In the genomic region with DNA sequence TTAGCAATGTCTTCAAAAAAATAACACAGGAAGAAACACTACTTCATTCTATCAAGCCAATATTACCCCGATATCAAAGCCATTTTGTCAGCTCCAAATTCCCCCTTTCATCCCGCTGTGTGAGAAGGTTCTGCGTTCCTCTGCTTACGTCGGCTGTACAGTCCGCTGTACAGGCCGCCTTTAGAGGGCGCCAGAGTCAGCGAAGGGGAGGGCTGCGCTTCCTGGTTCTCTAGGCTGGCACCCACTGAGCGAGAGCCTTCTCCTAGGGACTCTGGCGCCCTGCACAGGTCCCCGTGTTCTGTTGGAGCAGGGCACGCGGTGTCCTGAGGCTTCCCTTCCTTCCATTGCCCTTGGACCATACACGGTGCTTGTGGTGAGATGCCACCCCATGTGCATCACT, we compare ENCODE assay signal across 16 cellular contexts. TPM values are rescaled to one million over a fixed set of nuclear protein-coding genes. Genes with fewer than 3 reads are reported as not detected.
A peak's percentile ranks its signal among the peaks of the same experiment; 100 is the strongest.
DNase-seq lines count a peak whose midpoint lies in the region; ATAC-seq and TF ChIP-seq lines count a peak whose summit lies in the region.
"Had no signal": no experiment of that assay in that cellular context is flagged by ENCODE, and none has a peak within 500 bp of the region (broad histone marks: within the 10 kb centered on the region; RNA-seq: fewer than 3 reads in every experiment).

No MANE protein-coding gene starts in this region.

- no CpG with 5 or more reads among the region's 16 CpGs for WGBS in H9 (ENCODE audit: extremely low coverage, insufficient read length, low lambda C conversion rate)

- peaks cover 65 to 77% of the 10 kb centered on the region in 2 experiments for H3K9me3 Mint-ChIP-seq in H9
- H3K9me3 Mint-ChIP-seq in activated naive CD8-positive, alpha-beta T cell treated with anti-CD3 and anti-CD28 coated beads for 36 hours, result no peaks in the 10 kb centered on the region
- no peaks in the 10 kb centered on the region for H3K9me3 Mint-ChIP-seq in CD8-positive, alpha-beta T cell
- H3K9me3 Mint-ChIP-seq in natural killer cell treated with Interleukin-12 subunit alpha and Interleukin-12 subunit beta and Interleukin-15 and Interleukin-18, amount 100 ng/mL, for 72 hours, result no peaks in the 10 kb centered on the region
- H3K9me3 Mint-ChIP-seq: natural killer cell; stimulated activated effector memory CD8-positive, alpha-beta T cell treated with anti-CD3 and anti-CD28 coated beads, Interleukin-12 subunit alpha, Interleukin-12 subunit beta, amount 100 ng/mL, for 72 hours; T-cell had no signal

- TF ChIP-seq CTCF in H9 (conservative IDR thresholded peaks at IDR 0.05), result 0 out of 3 replicates have a peak, but pooled peaks have one; percentile 26
- no peak for TF ChIP-seq CTCF in CD8-positive, alpha-beta T cell (IDR thresholded peaks at IDR 0.05)

- H2BK5ac ChIP-seq in H9 (ENCODE audit: insufficient read length, low read length), result no peak overlapping the region

- H3K4me1 ChIP-seq in H9 (ENCODE audit: insufficient read depth, low read length), result no peaks in the 10 kb centered on the region
- no peaks in the 10 kb centered on the region for H3K4me1 ChIP-seq in CD8-positive, alpha-beta T cell (ENCODE audit: insufficient read depth, low read length)

- peaks cover 44% of the 10 kb centered on the region for H3K9me3 ChIP-seq in H9 (ENCODE audit: control insufficient read depth, low read depth, low read length)
- no peaks in the 10 kb centered on the region for H3K9me3 ChIP-seq in CD8-positive, alpha-beta T cell (ENCODE audit: low read length)

- H3K4ac ChIP-seq in H9 (ENCODE audit: low read depth, low read length), result no peak overlapping the region

- no peak for ATAC-seq in CD8-positive, alpha-beta T cell
- ATAC-seq in natural killer cell treated with Interleukin-12 subunit alpha and Interleukin-12 subunit beta and Interleukin-15 and Interleukin-18, amount 100 ng/mL, for 72 hours, result no peak
- ATAC-seq: esophagus mucosa; stimulated activated effector memory CD8-positive, alpha-beta T cell treated with anti-CD3 and anti-CD28 coated beads, Interleukin-12 subunit alpha, Interleukin-12 subunit beta, amount 100 ng/mL, for 72 hours; T-cell had no signal

- H3K27me3 ChIP-seq in H9 (ENCODE audit: insufficient read depth, low read length), result no peaks in the 10 kb centered on the region
- no peaks in the 10 kb centered on the region for H3K27me3 ChIP-seq in CD8-positive, alpha-beta T cell (ENCODE audit: insufficient read depth, low read length)

- H3K14ac ChIP-seq in H9 (ENCODE audit: insufficient read depth, low read length), result no peak overlapping the region

- H3K36me3 Mint-ChIP-seq in H9 (ENCODE audit: insufficient read depth in 1 of 3, low read depth in 3 of 3), result peaks cover 0 to 6% (median 1%) of the 10 kb centered on the region in 3 experiments; a peak in 3 of 7 replicates
- no peaks in the 10 kb centered on the region for H3K36me3 Mint-ChIP-seq in activated naive CD8-positive, alpha-beta T cell treated with anti-CD3 and anti-CD28 coated beads for 36 hours
- no peaks in the 10 kb centered on the region for H3K36me3 Mint-ChIP-seq in CD8-positive, alpha-beta T cell
- H3K36me3 Mint-ChIP-seq in natural killer cell treated with Interleukin-12 subunit alpha and Interleukin-12 subunit beta and Interleukin-15 and Interleukin-18, amount 100 ng/mL, for 72 hours, result no peaks in the 10 kb centered on the region
- H3K36me3 Mint-ChIP-seq: CD14-positive monocyte; natural killer cell; stimulated activated effector memory CD8-positive, alpha-beta T cell treated with anti-CD3 and anti-CD28 coated beads, Interleukin-12 subunit alpha, Interleukin-12 subunit beta, amount 100 ng/mL, for 72 hours; T-cell had no signal

- no peak overlapping the region for H4K5ac ChIP-seq in H9 (ENCODE audit: insufficient read length, low read depth, low read length)

- no peak overlapping the region for H2AK5ac ChIP-seq in H9 (ENCODE audit: insufficient read length, low read length)

- H3K27me3 Mint-ChIP-seq in H9 (ENCODE audit: low read depth), result no peaks in the 10 kb centered on the region; the same call in none of the 2 replicates
- H3K27me3 Mint-ChIP-seq in activated naive CD8-positive, alpha-beta T cell treated with anti-CD3 and anti-CD28 coated beads for 36 hours, result peaks cover 3% of the 10 kb centered on the region
- H3K27me3 Mint-ChIP-seq in CD8-positive, alpha-beta T cell (ENCODE audit: low read depth), result peaks cover 4% of the 10 kb centered on the region
- H3K27me3 Mint-ChIP-seq in natural killer cell treated with Interleukin-12 subunit alpha and Interleukin-12 subunit beta and Interleukin-15 and Interleukin-18, amount 100 ng/mL, for 72 hours, result peaks cover 0 to 20% of the 10 kb centered on the region in 2 donors

- H3K4me3 Mint-ChIP-seq in H9, result no peak overlapping the region
- H3K4me3 Mint-ChIP-seq in activated naive CD8-positive, alpha-beta T cell treated with anti-CD3 and anti-CD28 coated beads for 36 hours, result no peak overlapping the region
- no peak overlapping the region for H3K4me3 Mint-ChIP-seq in CD8-positive, alpha-beta T cell
- H3K4me3 Mint-ChIP-seq in natural killer cell treated with Interleukin-12 subunit alpha and Interleukin-12 subunit beta and Interleukin-15 and Interleukin-18, amount 100 ng/mL, for 72 hours, result no peak overlapping the region
- H3K4me3 Mint-ChIP-seq: CD14-positive monocyte; natural killer cell; stimulated activated effector memory CD8-positive, alpha-beta T cell treated with anti-CD3 and anti-CD28 coated beads, Interleukin-12 subunit alpha, Interleukin-12 subunit beta, amount 100 ng/mL, for 72 hours; T-cell had no signal

- H2BK12ac ChIP-seq in H9 (ENCODE audit: insufficient read length, low read depth, low read length), result no peak overlapping the region

- no peak overlapping the region for H3K23ac ChIP-seq in H9 (ENCODE audit: insufficient read length, low read depth, low read length)

- no peak overlapping the region for H3K9ac ChIP-seq in H9 (ENCODE audit: extremely low read depth, insufficient read length, low read length)

- POLR2A ChIA-PET in CD8-positive, alpha-beta T cell (lab: Charles Lee), result no interaction called here

- H3K23me2 ChIP-seq in H9 (ENCODE audit: insufficient read length, low read depth, low read length, poor library complexity, severe bottlenecking), result no peaks in the 10 kb centered on the region

- H2BK120ac ChIP-seq in H9 (ENCODE audit: low read depth, low read length, poor library complexity, severe bottlenecking), result no peak overlapping the region

- no peak overlapping the region for H2BK20ac ChIP-seq in H9 (ENCODE audit: low read depth, low read length, poor library complexity, severe bottlenecking)

- H3K36me3 ChIP-seq in CD8-positive, alpha-beta T cell (ENCODE audit: insufficient read depth, low read length), result no peaks in the 10 kb centered on the region

- no peak overlapping the region for H3K18ac ChIP-seq in H9 (ENCODE audit: insufficient read length, low read depth, low read length)

- intact Hi-C loops in CD8-positive, alpha-beta T cell (cut with DNase I, micrococcal nuclease), result no loop called here

- H3K27ac Mint-ChIP-seq in H9, result no peak overlapping the region
- H3K27ac Mint-ChIP-seq in activated naive CD8-positive, alpha-beta T cell treated with anti-CD3 and anti-CD28 coated beads for 36 hours, result no peak overlapping the region
- no peak overlapping the region for H3K27ac Mint-ChIP-seq in CD8-positive, alpha-beta T cell
- H3K27ac Mint-ChIP-seq in natural killer cell treated with Interleukin-12 subunit alpha and Interleukin-12 subunit beta and Interleukin-15 and Interleukin-18, amount 100 ng/mL, for 72 hours, result no peak overlapping the region
- H3K27ac Mint-ChIP-seq: natural killer cell; stimulated activated effector memory CD8-positive, alpha-beta T cell treated with anti-CD3 and anti-CD28 coated beads, Interleukin-12 subunit alpha, Interleukin-12 subunit beta, amount 100 ng/mL, for 72 hours; T-cell had no signal

- no peak overlapping the region for H2BK15ac ChIP-seq in H9 (ENCODE audit: low read depth, low read length)

- H4K20me1 ChIP-seq in H9 (ENCODE audit: control insufficient read depth, insufficient read depth, insufficient read length), result no peaks in the 10 kb centered on the region

- DNase-seq in activated effector memory CD4-positive, alpha-beta T cell treated with anti-CD3 and anti-CD28 coated beads, Interleukin-2, amount 50 U/mL, for 16 hours, result peak; percentile 64
- no peak for DNase-seq in activated effector memory CD4-positive, alpha-beta T cell treated with Interleukin-2 at 50 U/mL for 16 hours
- DNase-seq in H9 (peak; percentile 43), DMS153 treated with DMSO at 0.1 percent for 48 hours (lab: John Stamatoyannopoulos, UW; ENCODE audit: unreplicated experiment) (no peak)
- peak; percentile 12 for DNase-seq in activated naive CD8-positive, alpha-beta T cell treated with anti-CD3 and anti-CD28 coated beads for 36 hours
- DNase-seq in stimulated activated CD4-positive, alpha-beta T cell treated with anti-CD3 and anti-CD28 coated beads, TNF-alpha, amount 100 ng/mL, for 48 hours (ENCODE audit: low read depth in 3 of 3), result peak in 2 of 3 donors; percentile 5 to 6
- no peak for DNase-seq in CD8-positive, alpha-beta T cell
- DNase-seq in natural killer cell treated with Interleukin-12 subunit alpha and Interleukin-12 subunit beta and Interleukin-15 and Interleukin-18, amount 100 ng/mL, for 72 hours (ENCODE audit: low spot score), result no peak
- DNase-seq: kidney glomerular epithelial cell, natural killer cell had no signal

- H3T11ph ChIP-seq in H9 (ENCODE audit: low read length), result no peak overlapping the region

- H3K79me2 ChIP-seq in H9 (ENCODE audit: insufficient read depth, low read length), result no peaks in the 10 kb centered on the region

- no peak overlapping the region for H3K27ac ChIP-seq in H9 (ENCODE audit: insufficient read length, low read depth, low read length)
- H3K27ac ChIP-seq in CD8-positive, alpha-beta T cell (ENCODE audit: low read depth, low read length), result no peak overlapping the region

- H2AFZ ChIP-seq in H9 (ENCODE audit: low read length), result no peak overlapping the region

- no peak overlapping the region for H3K56ac ChIP-seq in H9 (ENCODE audit: insufficient read length, low read depth, low read length)

- no peak overlapping the region for H4K91ac ChIP-seq in H9 (ENCODE audit: insufficient read length, low read depth, low read length)

- no peak overlapping the region for H3K4me3 ChIP-seq in CD8-positive, alpha-beta T cell (ENCODE audit: low read depth, low read length)
- H3K4me3 ChIP-seq: smooth muscle cell had no signal

- no peak overlapping the region for H3K4me2 ChIP-seq in H9 (ENCODE audit: insufficient read depth, insufficient read length, low read length)
- H3K4me2 ChIP-seq: smooth muscle cell had no signal

- no peaks in the 10 kb centered on the region for H3K4me1 Mint-ChIP-seq in H9
- H3K4me1 Mint-ChIP-seq in activated naive CD8-positive, alpha-beta T cell treated with anti-CD3 and anti-CD28 coated beads for 36 hours, result no peaks in the 10 kb centered on the region
- no peaks in the 10 kb centered on the region for H3K4me1 Mint-ChIP-seq in CD8-positive, alpha-beta T cell (ENCODE audit: low read depth)
- no peaks in the 10 kb centered on the region for H3K4me1 Mint-ChIP-seq in natural killer cell treated with Interleukin-12 subunit alpha and Interleukin-12 subunit beta and Interleukin-15 and Interleukin-18, amount 100 ng/mL, for 72 hours (ENCODE audit: low read depth in 2 of 2)
- H3K4me1 Mint-ChIP-seq: CD14-positive monocyte; natural killer cell; stimulated activated effector memory CD8-positive, alpha-beta T cell treated with anti-CD3 and anti-CD28 coated beads, Interleukin-12 subunit alpha, Interleukin-12 subunit beta, amount 100 ng/mL, for 72 hours; T-cell had no signal

- no peaks in the 10 kb centered on the region for H3K79me1 ChIP-seq in H9 (ENCODE audit: insufficient read depth, low read depth, low read length, poor library complexity, severe bottlenecking)

- CTCF ChIA-PET in CD8-positive, alpha-beta T cell (lab: Charles Lee), result interaction anchor here (0.6 kb wide), 1 partner anchor 13 kb away, joined by 3 read pairs; no protein-coding TSS in a partner anchor

- H4K8ac ChIP-seq in H9 (replicated peaks; ENCODE audit: insufficient read length, low read depth, low read length), result no peak overlapping the region

RNA-seq across cellular contexts. Expression of a gene that starts 25.3 kb away (rescaled TPM):
- not detected in 2 replicates for total RNA-seq in H9 (2021)
- total RNA-seq in activated naive CD8-positive, alpha-beta T cell treated with anti-CD3 and anti-CD28 coated beads for 36 hours, result not detected
- not detected for total RNA-seq in CD8-positive, alpha-beta T cell
- total RNA-seq in natural killer cell treated with Interleukin-12 subunit alpha and Interleukin-12 subunit beta and Interleukin-15 and Interleukin-18, amount 100 ng/mL, for 72 hours, result not detected
- total RNA-seq: esophagus mucosa, M059J, natural killer cell, smooth muscle cell, T-cell had no signal

Comparison
In these comparisons a context has a peak if more than half of its experiments do, and no peak if none do; other contexts are left out.
1. DNase-seq: peak in activated effector memory CD4-positive, alpha-beta T cell treated with anti-CD3 and anti-CD28 coated beads, Interleukin-2, amount 50 U/mL, for 16 hours (single experiment), H9 (single experiment), activated naive CD8-positive, alpha-beta T cell treated with anti-CD3 and anti-CD28 coated beads for 36 hours (single experiment) and stimulated activated CD4-positive, alpha-beta T cell treated with anti-CD3 and anti-CD28 coated beads, TNF-alpha, amount 100 ng/mL, for 48 hours (2 of 3); none in activated effector memory CD4-positive, alpha-beta T cell treated with Interleukin-2 at 50 U/mL for 16 hours (single experiment), DMS153 treated with DMSO at 0.1 percent for 48 hours (single experiment), CD8-positive, alpha-beta T cell (0 of 7) and natural killer cell treated with Interleukin-12 subunit alpha and Interleukin-12 subunit beta and Interleukin-15 and Interleukin-18, amount 100 ng/mL, for 72 hours (single experiment).